8 cellular contexts compared by ENCODE assay signal in genomic region chr2:196453613-196454047, GRCh38.
DNase-seq lines count a peak whose midpoint lies in the region; ATAC-seq and TF ChIP-seq lines count a peak whose summit lies in the region.

No MANE protein-coding gene starts in this region.

- H4K20me1 ChIP-seq in MM.1S (ENCODE audit: insufficient read depth, low read length) = no peaks in the 10 kb centered on the region

- DNase-seq in GM03348 (ENCODE audit: low spot score) = peak; percentile 64
- DNase-seq in MM.1S = peak; percentile 41
- peak; percentile 50 for DNase-seq in WERI-Rb-1
- peak; percentile 71 for DNase-seq in fibroblast of mammary gland (ENCODE audit: low read depth)
- no peak for DNase-seq in psoas muscle
- DNase-seq in middle frontal gyrus (ENCODE audit: extremely low spot score, low spot score) = no peak
- DNase-seq in NCI-H446 treated with DMSO at 0.1 percent for 48 hours (lab: John Stamatoyannopoulos, UW) = no peak

- H3K4me1 ChIP-seq in MM.1S (ENCODE audit: low read length) (0 out of 2 replicates have a peak, but pooled peaks cover 2% of the 10 kb centered on the region), psoas muscle (no peaks in the 10 kb centered on the region)

- TF ChIP-seq CTCF in MM.1S (IDR thresholded peaks at IDR 0.05; ENCODE audit: low read length) = peak; percentile 65
- peak; percentile 54 for TF ChIP-seq CTCF in WERI-Rb-1 (IDR thresholded peaks at IDR 0.05; ENCODE audit: low read depth, low read length)
- peak; percentile 65 for TF ChIP-seq CTCF in fibroblast of mammary gland (conservative IDR thresholded peaks at IDR 0.05; ENCODE audit: control insufficient read depth, insufficient read depth, low read depth, low read length)
- peak; percentile 35 for TF ChIP-seq CTCF in psoas muscle (IDR thresholded peaks at IDR 0.05)

- H2AFZ ChIP-seq in MM.1S (ENCODE audit: low read length) = no peak overlapping the region

- H3K9me2 ChIP-seq in MM.1S (replicated peaks; ENCODE audit: insufficient read depth, low read length) = no peaks in the 10 kb centered on the region

- H3K9me3 ChIP-seq in MM.1S (replicated peaks; ENCODE audit: insufficient read depth, low read length) = no peaks in the 10 kb centered on the region
- H3K9me3 ChIP-seq in WERI-Rb-1 (ENCODE audit: severe bottlenecking) = no peaks in the 10 kb centered on the region
- H3K9me3 ChIP-seq in psoas muscle = no peaks in the 10 kb centered on the region

- H3K79me2 ChIP-seq in MM.1S (ENCODE audit: low read length) = no peaks in the 10 kb centered on the region

- intact Hi-C loops in psoas muscle (cut with DNase I) = no loop called here

- ATAC-seq in GM21825 (IDR thresholded peaks at IDR 0.05; ENCODE audit: unreplicated experiment) = peak; percentile 69
- ATAC-seq in psoas muscle = no peak

- H3K4me2 ChIP-seq in MM.1S (ENCODE audit: low read depth, low read length) = no peak overlapping the region

- no peak overlapping the region for H3K27ac ChIP-seq in MM.1S (ENCODE audit: low read length)
- no peak overlapping the region for H3K27ac ChIP-seq in WERI-Rb-1
- no peak overlapping the region for H3K27ac ChIP-seq in psoas muscle

- no peaks in the 10 kb centered on the region for H3K36me3 ChIP-seq in MM.1S (replicated peaks; ENCODE audit: insufficient read depth, low read length)
- no peaks in the 10 kb centered on the region for H3K36me3 ChIP-seq in WERI-Rb-1
- H3K36me3 ChIP-seq in psoas muscle (ENCODE audit: insufficient read depth in 1 of 2, low read depth in 1 of 2) = no peaks in the 10 kb centered on the region

- no peak overlapping the region for H3K9ac ChIP-seq in MM.1S (ENCODE audit: low read length)

- peaks cover 20% of the 10 kb centered on the region for H3K27me3 ChIP-seq in MM.1S (replicated peaks; ENCODE audit: insufficient read depth, low read length)
- H3K27me3 ChIP-seq in WERI-Rb-1 (ENCODE audit: insufficient read depth, low read depth, severe bottlenecking) = no peaks in the 10 kb centered on the region
- no peaks in the 10 kb centered on the region for H3K27me3 ChIP-seq in psoas muscle (ENCODE audit: insufficient read depth in 3 of 3, low read length in 2 of 3)

- no peaks in the 10 kb centered on the region for H3F3A ChIP-seq in MM.1S (ENCODE audit: insufficient read depth, low read length)

- WGBS in psoas muscle, 3 donors = 13 to 15% (median 15%) methylated on average over 4 of the region's 4 CpGs

- H3K4me3 ChIP-seq in MM.1S (ENCODE audit: low read length) = no peak overlapping the region
- no peak overlapping the region for H3K4me3 ChIP-seq in WERI-Rb-1 (ENCODE audit: low read depth, low read length)
- H3K4me3 ChIP-seq in fibroblast of mammary gland (ENCODE audit: control insufficient read depth, low read depth, low read length) = no peak overlapping the region
- no peak overlapping the region for H3K4me3 ChIP-seq in psoas muscle

Comparison
In these comparisons a context has a peak if more than half of its experiments do, and no peak if none do; other contexts are left out.
1. DNase-seq: peak in GM03348 (single experiment), MM.1S (single experiment), WERI-Rb-1 (single experiment) and fibroblast of mammary gland (single experiment); none in psoas muscle (0 of 2), middle frontal gyrus (single experiment) and NCI-H446 treated with DMSO at 0.1 percent for 48 hours (single experiment).
2. Peak in every context shown above with its lines, with median percentiles within 50 percentile points of each other: CTCF ChIP-seq.